2 cellular contexts compared by ENCODE assay signal in the genomic region with DNA sequence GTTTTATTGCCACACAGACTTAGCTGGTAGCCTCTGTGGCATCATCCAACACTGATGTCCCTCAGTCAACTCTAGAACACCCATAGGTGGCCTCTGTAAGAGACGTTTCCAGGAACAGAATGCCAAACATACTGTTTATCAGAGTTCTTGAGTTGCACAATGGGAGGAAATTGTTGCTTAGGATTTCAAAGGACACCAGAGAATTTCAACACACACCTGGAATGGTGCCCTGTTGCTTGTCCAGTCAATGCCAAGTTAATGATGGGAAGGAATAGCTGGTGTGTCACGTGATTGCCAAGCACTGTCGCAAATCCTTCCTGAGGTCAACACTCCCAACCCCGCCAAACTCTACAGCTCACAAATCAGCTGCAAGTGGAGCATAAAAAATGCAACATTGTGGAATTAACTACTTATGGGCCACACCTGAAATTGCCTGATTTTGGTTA.
A peak's percentile ranks its signal among the peaks of the same experiment; 100 is the strongest.
TF ChIP-seq lines count a peak whose summit lies in the region.

No MANE protein-coding gene starts in this region.

TF ChIP-seq in A549, 52 proteins besides CTCF, POLR2A, EP300 and RAD21 (continued from another document and continues in another):
- TF ChIP-seq MAZ (IDR thresholded peaks at IDR 0.05; ENCODE audit: borderline replicate concordance, low read depth, low read length), result no peak
- TF ChIP-seq MAX (IDR thresholded peaks at IDR 0.05), result no peak
- no peak for TF ChIP-seq EHF (CRISPR knock-in tag; IDR thresholded peaks at IDR 0.05)
- no peak for TF ChIP-seq ZSCAN20 (CRISPR knock-in tag; IDR thresholded peaks at IDR 0.05)
- peak; percentile 53 to 71; a peak in 3 of 5 replicates for TF ChIP-seq JUN (IDR thresholded peaks at IDR 0.05)
- TF ChIP-seq BCL3 (IDR thresholded peaks at IDR 0.05), result peak; percentile 64; the same call in 1 of the 3 replicates
- TF ChIP-seq SREBF2 (IDR thresholded peaks at IDR 0.05), result no peak
- TF ChIP-seq RFX5 (IDR thresholded peaks at IDR 0.05), result no peak
- TF ChIP-seq JUNB (IDR thresholded peaks at IDR 0.05), result peak; percentile 45; the same call in 1 of the 2 replicates
- TF ChIP-seq RARB (CRISPR knock-in tag; IDR thresholded peaks at IDR 0.05), result no peak
- TF ChIP-seq REST (IDR thresholded peaks at IDR 0.05), result no peak
- TF ChIP-seq NPAS2 (CRISPR knock-in tag; IDR thresholded peaks at IDR 0.05; ENCODE audit: borderline replicate concordance), result no peak
- no peak for TF ChIP-seq CHD4 (IDR thresholded peaks at IDR 0.05; ENCODE audit: borderline replicate concordance)
- TF ChIP-seq RCOR1 (IDR thresholded peaks at IDR 0.05; ENCODE audit: low read depth, low read length), result no peak
- TF ChIP-seq CBX2 (IDR thresholded peaks at IDR 0.05; ENCODE audit: borderline replicate concordance, low read depth), result no peak
- TF ChIP-seq GATA3 (IDR thresholded peaks at IDR 0.05; ENCODE audit: borderline replicate concordance), result no peak
- TF ChIP-seq NFE2L2 (conservative IDR thresholded peaks at IDR 0.05; ENCODE audit: low read length), result no peak
- TF ChIP-seq, protein P1, sequence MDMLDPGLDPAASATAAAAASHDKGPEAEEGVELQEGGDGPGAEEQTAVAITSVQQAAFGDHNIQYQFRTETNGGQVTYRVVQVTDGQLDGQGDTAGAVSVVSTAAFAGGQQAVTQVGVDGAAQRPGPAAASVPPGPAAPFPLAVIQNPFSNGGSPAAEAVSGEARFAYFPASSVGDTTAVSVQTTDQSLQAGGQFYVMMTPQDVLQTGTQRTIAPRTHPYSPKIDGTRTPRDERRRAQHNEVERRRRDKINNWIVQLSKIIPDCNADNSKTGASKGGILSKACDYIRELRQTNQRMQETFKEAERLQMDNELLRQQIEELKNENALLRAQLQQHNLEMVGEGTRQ (IDR thresholded peaks at IDR 0.05), result peak; percentile 75
- no peak for TF ChIP-seq TFCP2L1 (CRISPR knock-in tag; IDR thresholded peaks at IDR 0.05)
- TF ChIP-seq POLR2AphosphoS2 (conservative IDR thresholded peaks at IDR 0.05; ENCODE audit: low read length), result no peak
- TF ChIP-seq ZFP36 (IDR thresholded peaks at IDR 0.05; ENCODE audit: borderline replicate concordance, partially characterized antibody), result no peak
- no peak for TF ChIP-seq HMGXB4 (CRISPR knock-in tag; IDR thresholded peaks at IDR 0.05; ENCODE audit: borderline replicate concordance)
- no peak for TF ChIP-seq TP53 (CRISPR knock-in tag; IDR thresholded peaks at IDR 0.05)
- TF ChIP-seq HEYL (CRISPR knock-in tag; IDR thresholded peaks at IDR 0.05), result no peak
- no peak for TF ChIP-seq ZC3H11A (IDR thresholded peaks at IDR 0.05)
- TF ChIP-seq CBX8 (IDR thresholded peaks at IDR 0.05), result no peak
- TF ChIP-seq ZNF302 (CRISPR knock-in tag; IDR thresholded peaks at IDR 0.05), result no peak
- no peak for TF ChIP-seq HOXA7 (CRISPR knock-in tag; IDR thresholded peaks at IDR 0.05)
- no peak for TF ChIP-seq KDM5A (IDR thresholded peaks at IDR 0.05)
- TF ChIP-seq MAFK (IDR thresholded peaks at IDR 0.05; ENCODE audit: partially characterized antibody), result no peak

TF ChIP-seq in SK-N-SH, 30 proteins besides CTCF, POLR2A, EP300 and RAD21 (continued from another document):
- TF ChIP-seq USF1 (IDR thresholded peaks at IDR 0.05; ENCODE audit: borderline replicate concordance, low read depth) (no peak), YY1 (IDR thresholded peaks at IDR 0.05; ENCODE audit: low read depth) (no peak), TCF12 (IDR thresholded peaks at IDR 0.05) (no peak), REST (IDR thresholded peaks at IDR 0.05; ENCODE audit: low read depth, low read length) (no peak), FOXJ3 (CRISPR knock-in tag; IDR thresholded peaks at IDR 0.05) (no peak), NFIC (IDR thresholded peaks at IDR 0.05; ENCODE audit: borderline replicate concordance) (no peak), FOSL2 (IDR thresholded peaks at IDR 0.05; ENCODE audit: borderline replicate concordance, low read depth) (no peak), GABPA (IDR thresholded peaks at IDR 0.05; ENCODE audit: low read depth) (no peak), EZH2phosphoT487 (IDR thresholded peaks at IDR 0.05; ENCODE audit: borderline replicate concordance, low read depth) (no peak), MXI1 (IDR thresholded peaks at IDR 0.05; ENCODE audit: low read depth, low read length) (no peak), MAX (IDR thresholded peaks at IDR 0.05; ENCODE audit: low read depth) (no peak), JUND (IDR thresholded peaks at IDR 0.05) (no peak), SIN3A (IDR thresholded peaks at IDR 0.05; ENCODE audit: borderline replicate concordance, low read depth, low read length) (no peak)
- TF ChIP-seq, protein P2, sequence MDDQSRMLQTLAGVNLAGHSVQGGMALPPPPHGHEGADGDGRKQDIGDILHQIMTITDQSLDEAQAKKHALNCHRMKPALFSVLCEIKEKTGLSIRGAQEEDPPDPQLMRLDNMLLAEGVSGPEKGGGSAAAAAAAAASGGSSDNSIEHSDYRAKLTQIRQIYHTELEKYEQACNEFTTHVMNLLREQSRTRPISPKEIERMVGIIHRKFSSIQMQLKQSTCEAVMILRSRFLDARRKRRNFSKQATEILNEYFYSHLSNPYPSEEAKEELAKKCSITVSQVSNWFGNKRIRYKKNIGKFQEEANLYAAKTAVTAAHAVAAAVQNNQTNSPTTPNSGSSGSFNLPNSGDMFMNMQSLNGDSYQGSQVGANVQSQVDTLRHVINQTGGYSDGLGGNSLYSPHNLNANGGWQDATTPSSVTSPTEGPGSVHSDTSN (IDR thresholded peaks at IDR 0.05), result no peak
- TF ChIP-seq, protein P1 (IDR thresholded peaks at IDR 0.05; ENCODE audit: borderline replicate concordance, low read depth, low read length), result no peak
- TF ChIP-seq, protein P3, sequence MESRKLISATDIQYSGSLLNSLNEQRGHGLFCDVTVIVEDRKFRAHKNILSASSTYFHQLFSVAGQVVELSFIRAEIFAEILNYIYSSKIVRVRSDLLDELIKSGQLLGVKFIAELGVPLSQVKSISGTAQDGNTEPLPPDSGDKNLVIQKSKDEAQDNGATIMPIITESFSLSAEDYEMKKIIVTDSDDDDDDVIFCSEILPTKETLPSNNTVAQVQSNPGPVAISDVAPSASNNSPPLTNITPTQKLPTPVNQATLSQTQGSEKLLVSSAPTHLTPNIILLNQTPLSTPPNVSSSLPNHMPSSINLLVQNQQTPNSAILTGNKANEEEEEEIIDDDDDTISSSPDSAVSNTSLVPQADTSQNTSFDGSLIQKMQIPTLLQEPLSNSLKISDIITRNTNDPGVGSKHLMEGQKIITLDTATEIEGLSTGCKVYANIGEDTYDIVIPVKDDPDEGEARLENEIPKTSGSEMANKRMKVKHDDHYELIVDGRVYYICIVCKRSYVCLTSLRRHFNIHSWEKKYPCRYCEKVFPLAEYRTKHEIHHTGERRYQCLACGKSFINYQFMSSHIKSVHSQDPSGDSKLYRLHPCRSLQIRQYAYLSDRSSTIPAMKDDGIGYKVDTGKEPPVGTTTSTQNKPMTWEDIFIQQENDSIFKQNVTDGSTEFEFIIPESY (IDR thresholded peaks at IDR 0.05; ENCODE audit: borderline replicate concordance, low read depth), result no peak
